In genomic region chr3:152172465-152172864, GRCh38 we compare ENCODE assay signal across 15 cellular contexts.
DNase-seq lines count a peak whose midpoint lies in the region; ATAC-seq and TF ChIP-seq lines count a peak whose summit lies in the region.
"Had no signal": no experiment of that assay in that cellular context is flagged by ENCODE, and none has a peak within 500 bp of the region (broad histone marks: within the 10 kb centered on the region; RNA-seq: fewer than 3 reads in every experiment).

No MANE protein-coding gene starts in this region.

- no peaks in the 10 kb centered on the region for H3K27me3 ChIP-seq in adipocyte (replicated peaks; ENCODE audit: control insufficient read depth, insufficient read depth, low read length)

- ATAC-seq in GM18511 (IDR thresholded peaks at IDR 0.05; ENCODE audit: unreplicated experiment) = no peak
- ATAC-seq: GM23338 had no signal

- H3K4me1 ChIP-seq in adipocyte (ENCODE audit: control insufficient read depth, insufficient read depth, low read length) = peaks cover 28% of the 10 kb centered on the region

- no peak overlapping the region for H3K9ac ChIP-seq in adipocyte (ENCODE audit: low read length)

- TF ChIP-seq CTCF in AG10803 (conservative IDR thresholded peaks at IDR 0.05; ENCODE audit: low read length) (no peak), fibroblast of the aortic adventitia (IDR thresholded peaks at IDR 0.05; ENCODE audit: insufficient read depth, low read length) (no peak)

- H3K9me3 ChIP-seq in adipocyte (ENCODE audit: control insufficient read depth, low read length) = peaks cover 10% of the 10 kb centered on the region

- H3K4me3 ChIP-seq in AG10803 (ENCODE audit: low read length) (no peak overlapping the region), adipocyte (ENCODE audit: low read length) (no peak overlapping the region), fibroblast of the aortic adventitia (ENCODE audit: low read depth, low read length) (no peak overlapping the region)
- H3K4me3 ChIP-seq: GM23338 had no signal

- no peaks in the 10 kb centered on the region for H3K36me3 ChIP-seq in adipocyte (ENCODE audit: control insufficient read depth, insufficient read depth, low read length, severe bottlenecking)

- in situ Hi-C loops in KBM-7 (cut with MboI; ENCODE audit: low pct_unique_long_range_greater_than_20kb, low sequenced_read_pairs) = no loop called here

- peak; percentile 40 for DNase-seq in AG10803 (ENCODE audit: low read depth)
- peak; percentile 3 for DNase-seq in GM03348 (ENCODE audit: low spot score)
- peak; percentile 51 for DNase-seq in adipocyte (ENCODE audit: low read depth)
- DNase-seq in fibroblast of the aortic adventitia (ENCODE audit: low read depth) = peak; percentile 67
- DNase-seq in stimulated activated CD4-positive, alpha-beta T cell treated with anti-CD3 and anti-CD28 coated beads, Interleukin-4, amount 100 ng/mL, for 24 hours = no peak
- no peak for DNase-seq in KBM-7
- DNase-seq: ACHN; C1 segment of cervical spinal cord; Calu3; CD4-positive, alpha-beta T cell; DMS79; GDM1; H7 had no signal

Comparison
In these comparisons a context has a peak if more than half of its experiments do, and no peak if none do; other contexts are left out.
1. DNase-seq: peak in AG10803 (single experiment), GM03348 (single experiment), adipocyte (single experiment) and fibroblast of the aortic adventitia (single experiment); none in stimulated activated CD4-positive, alpha-beta T cell treated with anti-CD3 and anti-CD28 coated beads, Interleukin-4, amount 100 ng/mL, for 24 hours (single experiment) and KBM-7 (single experiment).